Comparison of ENCODE assay signal across 9 cellular contexts in the genomic region with DNA sequence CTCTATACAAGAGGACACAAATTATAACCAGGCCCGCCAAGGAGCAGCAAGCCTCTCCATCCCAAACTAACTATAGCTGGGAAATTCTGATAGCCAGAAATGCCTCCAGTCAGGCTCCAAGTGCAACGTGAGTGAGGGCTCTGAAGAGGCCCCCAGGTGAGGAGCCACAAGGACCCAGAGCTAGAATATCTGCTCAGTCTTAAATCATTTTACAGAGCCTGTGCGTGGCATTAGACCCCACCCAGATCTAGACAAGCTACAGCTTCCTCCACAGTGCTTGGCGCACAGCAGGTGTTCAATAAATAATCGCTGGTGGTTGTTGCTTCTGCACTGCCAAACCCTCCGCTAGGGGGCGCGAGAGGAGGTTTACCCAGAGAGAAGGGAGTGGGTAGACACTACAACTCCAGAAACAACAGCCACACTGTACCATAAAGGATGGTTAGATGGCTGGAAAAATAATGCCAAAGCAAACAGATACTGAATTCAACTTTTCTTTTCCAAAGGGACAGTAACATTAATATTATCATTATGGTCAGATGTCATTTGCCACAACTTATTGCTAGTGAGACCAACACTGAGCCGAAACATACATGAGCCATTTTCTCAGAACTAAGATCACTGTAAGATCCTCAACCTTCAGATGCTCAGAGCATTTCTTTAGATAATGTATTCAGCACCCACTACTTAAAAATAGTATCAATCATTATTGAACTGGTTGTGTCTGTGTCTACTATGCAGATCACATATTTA. TPM values are rescaled to one million over a fixed set of nuclear protein-coding genes. Genes with fewer than 3 reads are reported as not detected.
DNase-seq lines count a peak whose midpoint lies in the region; ATAC-seq and TF ChIP-seq lines count a peak whose summit lies in the region.
"Had no signal": no experiment of that assay in that cellular context is flagged by ENCODE, and none has a peak within 500 bp of the region (broad histone marks: within the 10 kb centered on the region; RNA-seq: fewer than 3 reads in every experiment).

No MANE protein-coding gene starts in this region.

- peaks cover 6 to 16% (median 7%) of the 10 kb centered on the region in 11 experiments; a peak in 20 of 22 replicates for H3K9me3 ChIP-seq in BLaER1 treated with 17β-estradiol and CSF1 and Interleukin-3, amounts not matched to agents 10 nM and 100 nM (replicated peaks in 1 of 11)
- no peaks in the 10 kb centered on the region for H3K9me3 ChIP-seq in gastrocnemius medialis

- intact Hi-C loops in gastrocnemius medialis (cut with DNase I; ENCODE audit: low total_unique reads), result no loop called here

- in situ Hi-C loops in GM13977 (cut with MboI; ENCODE audit: low pct_unique_long_range_greater_than_20kb, low sequenced_read_pairs, unreplicated experiment) (no loop called here), gastrocnemius medialis (cut with MboI; ENCODE audit: low sequenced_read_pairs in 4 of 4) (no loop called here)

- peak; percentile 40 for DNase-seq in GM13977 (ENCODE audit: low spot score)
- DNase-seq in NOMO-1 treated with DMSO at 0.1 percent for 48 hours (lab: John Stamatoyannopoulos, UW; ENCODE audit: unreplicated experiment), result peak; percentile 18
- peak; percentile 1 to 22 for DNase-seq in dermis microvascular lymphatic vessel endothelial cell (ENCODE audit: low read depth in 2 of 2)
- DNase-seq in gastrocnemius medialis, result peak in 1 of 2 donors; percentile 33
- DNase-seq in kidney glomerular epithelial cell (lab: John Stamatoyannopoulos, UW), result no peak

- H3K27me3 ChIP-seq in BLaER1 treated with 17β-estradiol and CSF1 and Interleukin-3, amounts not matched to agents 10 nM and 100 nM, result peaks cover 15 to 50% (median 41%) of the 10 kb centered on the region in 11 experiments
- peaks cover 45 to 49% (median 49%) of the 10 kb centered on the region in 3 donors for H3K27me3 ChIP-seq in gastrocnemius medialis

- no peaks in the 10 kb centered on the region for H4K20me1 ChIP-seq in BLaER1 treated with 17β-estradiol and CSF1 and Interleukin-3, amounts not matched to agents 10 nM and 100 nM

- peak overlapping the region in 3 of 10 experiments; percentile 14 to 43 (median 42); a peak in 4 of 20 replicates for H3K4me3 ChIP-seq in BLaER1 treated with 17β-estradiol and CSF1 and Interleukin-3, amounts not matched to agents 10 nM and 100 nM
- H3K4me3 ChIP-seq in gastrocnemius medialis, result no peak overlapping the region

- TF ChIP-seq CTCF in GM13977 (IDR thresholded peaks at IDR 0.05; ENCODE audit: extremely low read depth, insufficient read depth, missing control alignments) (peak; percentile 76), gastrocnemius medialis (IDR thresholded peaks at IDR 0.05 in 4 of 5, conservative IDR thresholded peaks at IDR 0.05 in 1 of 5) (peak; percentile 13 to 69 (median 55))

- ATAC-seq in HG03159 (IDR thresholded peaks at IDR 0.05; ENCODE audit: unreplicated experiment) (peak; percentile 53), gastrocnemius medialis (peak in 1 of 2 donors; percentile 60), HG02938 (IDR thresholded peaks at IDR 0.05; ENCODE audit: unreplicated experiment) (no peak)

- no peak overlapping the region for H3K9ac ChIP-seq in BLaER1 treated with 17β-estradiol and CSF1 and Interleukin-3, amounts not matched to agents 10 nM and 100 nM

- H3K36me3 ChIP-seq in BLaER1 treated with 17β-estradiol and CSF1 and Interleukin-3, amounts not matched to agents 10 nM and 100 nM, result no peaks in the 10 kb centered on the region
- H3K36me3 ChIP-seq in gastrocnemius medialis, result no peaks in the 10 kb centered on the region

- H3K27ac ChIP-seq in BLaER1 treated with 17β-estradiol and CSF1 and Interleukin-3, amounts not matched to agents 10 nM and 100 nM, result no peak overlapping the region
- no peak overlapping the region for H3K27ac ChIP-seq in gastrocnemius medialis

- H3K4me1 ChIP-seq in BLaER1 treated with 17β-estradiol and CSF1 and Interleukin-3, amounts not matched to agents 10 nM and 100 nM, result peaks cover 0 to 15% (median 11%) of the 10 kb centered on the region in 10 experiments; a peak in 16 of 20 replicates
- H3K4me1 ChIP-seq in gastrocnemius medialis, result no peaks in the 10 kb centered on the region

- peak overlapping the region; percentile 51 to 86 (median 73) for H3K4me2 ChIP-seq in BLaER1 treated with 17β-estradiol and CSF1 and Interleukin-3, amounts not matched to agents 10 nM and 100 nM

- TF ChIP-seq POLR2A in gastrocnemius medialis (IDR thresholded peaks at IDR 0.05), result no peak

RNA-seq across cellular contexts. Expression of a gene that starts 44.5 kb away (rescaled TPM):
- not detected in 2 replicates for total RNA-seq in dermis microvascular lymphatic vessel endothelial cell
- under 1 TPM in 3 of 4 donors, not detected in 1; 0.19 to 0.47 (median 0.39) TPM for total RNA-seq in gastrocnemius medialis
- total RNA-seq: mononuclear cell had no signal

RNA-seq across cellular contexts. Expression of a gene that starts 47.3 kb away (rescaled TPM):
- total RNA-seq in dermis microvascular lymphatic vessel endothelial cell, result not detected in 2 replicates
- total RNA-seq in gastrocnemius medialis, result 1 to 10 TPM; 3.3 to 5.2 (median 4.3) TPM
- total RNA-seq: mononuclear cell had no signal
